20 cellular contexts compared by ENCODE assay signal in the genomic region with DNA sequence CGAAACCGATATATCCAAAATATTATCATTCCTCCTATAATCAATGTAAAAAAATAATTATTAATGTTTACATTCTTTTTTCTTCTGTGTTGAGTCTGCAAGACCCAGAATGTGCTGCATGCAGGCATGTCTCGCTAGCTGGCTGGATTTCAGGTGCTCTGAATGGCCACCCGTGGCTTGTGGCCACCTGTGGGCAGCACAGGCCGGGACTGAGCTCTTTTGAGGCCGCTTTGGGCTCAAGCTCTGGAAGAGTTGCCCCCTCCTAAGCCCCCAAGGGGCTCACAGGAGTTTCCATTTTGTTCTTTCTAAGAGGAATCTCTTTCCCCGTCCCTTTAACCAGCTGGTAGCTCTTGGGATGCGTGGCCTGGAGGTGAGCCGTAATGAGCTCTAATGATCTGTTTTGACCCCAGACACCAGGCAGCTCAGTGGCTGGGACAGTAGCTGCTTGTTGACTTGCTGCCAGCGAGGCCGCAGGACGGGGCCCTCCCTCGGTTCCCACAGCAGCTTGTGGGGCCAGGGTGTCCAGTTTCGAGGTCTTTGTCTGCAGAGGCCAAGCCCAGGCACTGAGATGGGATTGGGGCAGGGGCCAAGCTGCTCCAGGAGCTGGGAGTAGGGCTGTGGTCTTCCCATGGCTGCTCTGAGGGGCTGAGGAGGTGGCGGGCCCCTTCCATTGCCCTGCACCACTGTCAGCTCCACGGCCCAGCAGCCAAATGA. TPM values are rescaled to one million over a fixed set of nuclear protein-coding genes. Genes with fewer than 3 reads are reported as not detected.
DNase-seq lines count a peak whose midpoint lies in the region; ATAC-seq, FAIRE-seq and TF ChIP-seq lines count a peak whose summit lies in the region.
"Had no signal": no experiment of that assay in that cellular context is flagged by ENCODE, and none has a peak within 500 bp of the region (broad histone marks: within the 10 kb centered on the region; RNA-seq: fewer than 3 reads in every experiment).

No MANE protein-coding gene starts in this region.

- H4K20me1 ChIP-seq in GM23338 (replicated peaks; ENCODE audit: insufficient read depth): no peaks in the 10 kb centered on the region
- H4K20me1 ChIP-seq in HepG2 (ENCODE audit: insufficient read depth, low read length): no peaks in the 10 kb centered on the region

- H3K9ac ChIP-seq in HepG2 (ENCODE audit: insufficient read depth, low read depth, low read length): no peak overlapping the region
- H3K9ac ChIP-seq: GM23248 had no signal

- no peaks in the 10 kb centered on the region for H3K36me3 ChIP-seq in GM23338 (ENCODE audit: insufficient read depth)
- H3K36me3 ChIP-seq in HepG2 (replicated peaks in 1 of 2; ENCODE audit: control insufficient read depth in 1 of 2, insufficient read depth in 2 of 2, low read length in 2 of 2): no peaks in the 10 kb centered on the region; a peak in 1 of 5 replicates
- H3K36me3 ChIP-seq: SJSA1 had no signal

- no peaks in the 10 kb centered on the region for H3K9me3 Mint-ChIP-seq in GM23338
- H3K9me3 Mint-ChIP-seq: CD4-positive, alpha-beta T cell had no signal

- no peak overlapping the region for H3K4me3 Mint-ChIP-seq in GM23338
- H3K4me3 Mint-ChIP-seq: CD4-positive, alpha-beta T cell had no signal

- in situ Hi-C loops in HepG2 (cut with HindIII; ENCODE audit: extremely low pct_ligation_motif_present, low pct_unique_long_range_greater_than_20kb): no loop called here

- ATAC-seq in GM23338 (peak; percentile 14; the same call in 2 of the 3 replicates), HepG2 (no peak), GM19397 (IDR thresholded peaks at IDR 0.05; ENCODE audit: unreplicated experiment) (no peak), HG02623 (IDR thresholded peaks at IDR 0.05; ENCODE audit: unreplicated experiment) (no peak)

- H3K9me3 ChIP-seq in HepG2 (ENCODE audit: low read length): no peaks in the 10 kb centered on the region
- H3K9me3 ChIP-seq: SJSA1 had no signal

- POLR2A ChIA-PET in HepG2 (lab: Yijun Ruan, JAX): no interaction called here

- FAIRE-seq in HepG2 (lab: Jason Lieb, UNC): no peak
- FAIRE-seq: G401.6 had no signal

- 92% methylated on average over 7 of the region's 16 CpGs for WGBS in HepG2 (ENCODE audit: low lambda C conversion rate)

- TF ChIP-seq POLR2A in HepG2 (IDR thresholded peaks at IDR 0.05; ENCODE audit: insufficient read depth in 1 of 2, low read depth in 2 of 2, low read length in 2 of 2): no peak

- H3F3A ChIP-seq in GM23338 (replicated peaks; ENCODE audit: low read depth): no peaks in the 10 kb centered on the region

- intact Hi-C loops in HepG2 (cut with micrococcal nuclease; ENCODE audit: unreplicated experiment): no loop called here

- peaks cover 18% of the 10 kb centered on the region for H3K36me3 Mint-ChIP-seq in GM23338 (ENCODE audit: low read depth)

- TF ChIP-seq EP300 in HepG2 (IDR thresholded peaks at IDR 0.05; ENCODE audit: low read depth in 2 of 2, low read length in 2 of 2) (no peak), HepG2 (CRISPR knock-in tag; IDR thresholded peaks at IDR 0.05; ENCODE audit: borderline replicate concordance) (no peak)

- no peaks in the 10 kb centered on the region for H3K27me3 ChIP-seq in GM23338 (ENCODE audit: insufficient read depth)
- no peaks in the 10 kb centered on the region for H3K27me3 ChIP-seq in HepG2 (ENCODE audit: control insufficient read depth in 1 of 2, insufficient read depth in 2 of 2, low read length in 2 of 2)
- H3K27me3 ChIP-seq: SJSA1 had no signal

- no peak overlapping the region for H3K4me2 ChIP-seq in GM23338
- H3K4me2 ChIP-seq in HepG2 (ENCODE audit: low read depth, low read length): no peak overlapping the region

- TF ChIP-seq RAD21 in HepG2 (CRISPR knock-in tag; IDR thresholded peaks at IDR 0.05): no peak

- peaks cover 13% of the 10 kb centered on the region for H3K4me1 Mint-ChIP-seq in GM23338

- peak; percentile 72 for DNase-seq in ELF-1 (ENCODE audit: low read depth, low spot score)
- no peak for DNase-seq in GM23338 (ENCODE audit: low spot score)
- DNase-seq in ecto neural progenitor cell (ENCODE audit: low spot score): peak; percentile 81
- DNase-seq in HepG2 (ENCODE audit: low spot score): no peak
- no peak for DNase-seq in mucosa of gallbladder (ENCODE audit: low spot score)
- DNase-seq: ACHN; Calu3; CD4-positive, alpha-beta T cell; DMS79; GM23248; NCI-H1048; NCI-H1436 treated with DMSO at 0.1 percent for 48 hours; NCI-H2081; NCI-H226; NCI-H524 treated with DMSO at 0.1 percent for 48 hours; OCI-M1 had no signal

- no peak overlapping the region for H3K27ac Mint-ChIP-seq in GM23338
- H3K27ac Mint-ChIP-seq: CD4-positive, alpha-beta T cell had no signal

- H3K27ac ChIP-seq in GM23338 (ENCODE audit: low read depth) (no peak overlapping the region), HepG2 (ENCODE audit: extremely low read length, insufficient read depth, low read length) (no peak overlapping the region)
- H3K27ac ChIP-seq: GM23248, SJSA1 had no signal

- CTCF ChIA-PET in HepG2 (lab: Yijun Ruan, JAX; ENCODE audit: low intra/inter-chr PET ratio, low total read pairs): no interaction called here

- H3K9me2 ChIP-seq in GM23338 (ENCODE audit: insufficient read depth): no peaks in the 10 kb centered on the region

- H3K4me3 ChIP-seq in GM23338: no peak overlapping the region
- H3K4me3 ChIP-seq in HepG2 (replicated peaks in 1 of 3; ENCODE audit: insufficient read depth in 1 of 3, low read depth in 2 of 3, low read length in 3 of 3): no peak overlapping the region
- H3K4me3 ChIP-seq: GM23248, SJSA1 had no signal

- H2AFZ ChIP-seq in GM23338: no peak overlapping the region
- H2AFZ ChIP-seq in HepG2 (ENCODE audit: low read length): no peak overlapping the region
- H2AFZ ChIP-seq: GM23248 had no signal

- H3K27me3 Mint-ChIP-seq in GM23338 (ENCODE audit: insufficient read depth, low read depth, poor library complexity): peaks cover 8% of the 10 kb centered on the region

- H3K4me1 ChIP-seq in GM23338 (ENCODE audit: insufficient read depth) (peaks cover 4% of the 10 kb centered on the region; the same call in 1 of the 2 replicates), HepG2 (ENCODE audit: insufficient read depth, low read length) (no peaks in the 10 kb centered on the region)

- H3K79me2 ChIP-seq in GM23338 (replicated peaks; ENCODE audit: insufficient read depth): no peaks in the 10 kb centered on the region
- no peaks in the 10 kb centered on the region for H3K79me2 ChIP-seq in HepG2 (ENCODE audit: insufficient read depth, low read length)

- no TSS peak for BruUV-seq in HepG2 (replicated peaks; lab: Mats Ljungman, UMichigan)

- no peak; a peak in 1 of 4 replicates for TF ChIP-seq CTCF in GM23338 (conservative IDR thresholded peaks at IDR 0.05; ENCODE audit: low read depth in 2 of 2)
- TF ChIP-seq CTCF in HepG2 (CRISPR knock-in tag; IDR thresholded peaks at IDR 0.05): peak; percentile 34; the same call in 1 of the 2 replicates

TF ChIP-seq in GM23338, 12 proteins besides CTCF, POLR2A, EP300 and RAD21 (continues in another document):
- TF ChIP-seq EZH2 (IDR thresholded peaks at IDR 0.05; ENCODE audit: low read depth, unreplicated experiment): no peak
- no peak for TF ChIP-seq ZNF331 (CRISPR knock-in tag; IDR thresholded peaks at IDR 0.05; ENCODE audit: low read depth)
- TF ChIP-seq ZNF114 (CRISPR knock-in tag; IDR thresholded peaks at IDR 0.05): no peak
- TF ChIP-seq CREB1 (CRISPR knock-in tag; IDR thresholded peaks at IDR 0.05; ENCODE audit: low read depth): no peak
- no peak for TF ChIP-seq EZH2phosphoT487 (IDR thresholded peaks at IDR 0.05; ENCODE audit: unreplicated experiment)

TF ChIP-seq in HepG2, 621 proteins besides CTCF, POLR2A, EP300 and RAD21 (continues in another document):
- TF ChIP-seq REL (CRISPR knock-in tag; conservative IDR thresholded peaks at IDR 0.05) (no peak), NR2F1 (CRISPR knock-in tag; IDR thresholded peaks at IDR 0.05) (no peak), STAG1 (CRISPR knock-in tag; IDR thresholded peaks at IDR 0.05) (peak; percentile 40), ZSCAN30 (CRISPR knock-in tag; IDR thresholded peaks at IDR 0.05) (no peak), DBP (CRISPR knock-in tag; IDR thresholded peaks at IDR 0.05; ENCODE audit: not compliant biosample characterization) (no peak)

RNA-seq across cellular contexts. Expression of gene ASS1, which starts 20.8 kb away (rescaled TPM):
- 98.1 and 103 TPM in 2 replicates for total RNA-seq in GM23338 (2014; rRNA removed; shearing (Covaris generic))
- polyA plus RNA-seq in GM23338 (2016; fragmentation: Nextera tagmentation; extraction: Ambion mirVana) (65.8 and 72.5 TPM in 2 replicates), HepG2 (2011; rRNA removed) (108 and 122 TPM in 2 replicates)
- total RNA-seq in HepG2 (2016; rRNA removed; fragmentation: Illumina TruSeq; extraction: Trizol) (77.6 and 89.0 TPM in 2 replicates), mucosa of gallbladder (166 TPM)
- 56.7 and 64.0 TPM in 2 replicates for total RNA-seq in HepG2 (2016; cell fraction: cytosol; rRNA removed; fragmentation: Illumina TruSeq; extraction: Trizol; ENCODE audit: low read depth)
- 77.7 and 96.7 TPM in 2 replicates for total RNA-seq in HepG2 (2016; cell fraction: insoluble cytoplasmic fraction; rRNA removed; fragmentation: Illumina TruSeq; extraction: Trizol)
- total RNA-seq in HepG2 (2016; cell fraction: membrane; rRNA removed; fragmentation: Illumina TruSeq; extraction: Trizol): 80.8 and 82.9 TPM in 2 replicates
- total RNA-seq in HepG2 (2016; cell fraction: nucleus; rRNA removed; fragmentation: Illumina TruSeq; extraction: Trizol): 36.6 and 39.7 TPM in 2 replicates
- polyA plus RNA-seq in HepG2 (2011; cell fraction: cytosol; rRNA removed): 120 and 164 TPM in 2 replicates
- 48.7 and 65.0 TPM in 2 replicates for polyA plus RNA-seq in HepG2 (2011; cell fraction: nucleus; rRNA removed)
- 38.4 and 74.9 TPM in 2 replicates for polyA plus RNA-seq in HepG2 (2012)
- 90.2 and 91.5 TPM in 2 replicates for polyA plus RNA-seq in HepG2 (2016; cell fraction: cytosol; fragmentation: Illumina TruSeq; extraction: Trizol; ENCODE audit: low read depth)
- polyA plus RNA-seq in HepG2 (2016; cell fraction: insoluble cytoplasmic fraction; fragmentation: Illumina TruSeq; extraction: Trizol; ENCODE audit: low read depth): 134 and 144 TPM in 2 replicates
- polyA plus RNA-seq in HepG2 (2016; cell fraction: membrane; fragmentation: Illumina TruSeq; extraction: Trizol; ENCODE audit: low read depth): 100 and 111 TPM in 2 replicates
- 76.1 and 84.6 TPM in 2 replicates for polyA plus RNA-seq in HepG2 (2016; cell fraction: nucleus; fragmentation: Illumina TruSeq; extraction: Trizol; ENCODE audit: insufficient read depth, low read depth)
- polyA minus RNA-seq in HepG2 (2011; rRNA and poly(A)+ RNA removed; ENCODE audit: low replicate concordance): 90.2 and 1,449 TPM in 2 replicates
- 49.5 and 53.8 TPM in 2 replicates for polyA minus RNA-seq in HepG2 (2011; cell fraction: cytosol; rRNA and poly(A)+ RNA removed)
- polyA minus RNA-seq in HepG2 (2011; cell fraction: nucleus; rRNA and poly(A)+ RNA removed): 17.1 and 17.7 TPM in 2 replicates
- total RNA-seq: CD4-positive, alpha-beta T cell had no signal

Comparison
In these comparisons a context has a peak if more than half of its experiments do, and no peak if none do; other contexts are left out.
1. DNase-seq: peak in ELF-1 (single experiment) and ecto neural progenitor cell (single experiment); none in GM23338 (single experiment), HepG2 (single experiment) and mucosa of gallbladder (single experiment).